In genomic region chr21:34812510-34813265, GRCh38 we compare ENCODE assay signal across 12 cellular contexts.
DNase-seq lines count a peak whose midpoint lies in the region; ATAC-seq, FAIRE-seq and TF ChIP-seq lines count a peak whose summit lies in the region.
"Had no signal": no experiment of that assay in that cellular context is flagged by ENCODE, and none has a peak within 500 bp of the region (broad histone marks: within the 10 kb centered on the region; RNA-seq: fewer than 3 reads in every experiment).

No MANE protein-coding gene starts in this region.

- H3K27me3 Mint-ChIP-seq in activated B cell treated with CpG ODN at 0.5 μM for 24 hours: no peaks in the 10 kb centered on the region

- CTCF ChIA-PET in activated B cell treated with CpG ODN at 0.5 μM for 24 hours (lab: Charles Lee): no interaction called here

- POLR2A ChIA-PET in activated B cell treated with CpG ODN at 0.5 μM for 24 hours (lab: Charles Lee): interaction anchor here (0.6 kb wide), 1 partner anchor 1303 kb away, joined by 5 read pairs; no protein-coding TSS in a partner anchor

- H3K9me3 Mint-ChIP-seq in activated B cell treated with CpG ODN at 0.5 μM for 24 hours: no peaks in the 10 kb centered on the region
- H3K9me3 Mint-ChIP-seq: nephron progenitor cell had no signal

- no peak for ATAC-seq in activated B cell treated with CpG ODN at 0.5 μM for 24 hours (ENCODE audit: low read depth)

- peak overlapping the region; percentile 39 for H3K27ac Mint-ChIP-seq in activated B cell treated with CpG ODN at 0.5 μM for 24 hours
- H3K27ac Mint-ChIP-seq: nephron progenitor cell had no signal

- FAIRE-seq in GM19239 (lab: Jason Lieb, UNC) (no peak), GM12892 (lab: Jason Lieb, UNC) (no peak)

- peaks cover 70% of the 10 kb centered on the region for H3K36me3 Mint-ChIP-seq in activated B cell treated with CpG ODN at 0.5 μM for 24 hours (ENCODE audit: low read depth)

- H3K4me1 Mint-ChIP-seq in activated B cell treated with CpG ODN at 0.5 μM for 24 hours: peaks cover 20% of the 10 kb centered on the region

- no peak for TF ChIP-seq POLR2A in GM12892 (IDR thresholded peaks at IDR 0.05; ENCODE audit: low read depth, low read length)

- H3K4me3 Mint-ChIP-seq in activated B cell treated with CpG ODN at 0.5 μM for 24 hours: no peak overlapping the region
- H3K4me3 Mint-ChIP-seq: nephron progenitor cell had no signal

- intact Hi-C loops in activated B cell treated with CpG ODN at 0.5 μM for 24 hours (cut with micrococcal nuclease): no loop called here

- peak; percentile 69 for DNase-seq in AG09319 (ENCODE audit: extremely low read depth, low read depth)
- peak; percentile 68 for DNase-seq in HS-27A (ENCODE audit: low read depth)
- no peak for DNase-seq in activated B cell treated with CpG ODN at 0.5 μM for 24 hours
- peak; percentile 98 for DNase-seq in iris pigment epithelial cell (ENCODE audit: low read depth)
- DNase-seq in NCI-H82 (lab: John Stamatoyannopoulos, UW): no peak
- no peak for DNase-seq in D341Med (ENCODE audit: low spot score)
- no peak for DNase-seq in GM19239 (ENCODE audit: insufficient read length, low spot score)
- DNase-seq in GM12892 (ENCODE audit: insufficient read length): no peak
- DNase-seq: activated effector memory CD4-positive, alpha-beta T cell treated with anti-CD3 and anti-CD28 coated beads, Interleukin-2, amount 50 U/mL, for 16 hours; DND-41; NCI-H2081 treated with DMSO at 0.1 percent for 48 hours; nephron progenitor cell had no signal

- TF ChIP-seq CTCF in AG09319 (IDR thresholded peaks at IDR 0.05; ENCODE audit: low read depth, low read length) (no peak), activated B cell treated with CpG ODN at 0.5 μM for 24 hours (IDR thresholded peaks at IDR 0.05) (no peak)

Comparison
In these comparisons a context has a peak if more than half of its experiments do, and no peak if none do; other contexts are left out.
1. DNase-seq: peak in AG09319 (single experiment), HS-27A (single experiment) and iris pigment epithelial cell (single experiment); none in activated B cell treated with CpG ODN at 0.5 μM for 24 hours (single experiment), NCI-H82 (single experiment), D341Med (single experiment), GM19239 (single experiment) and GM12892 (single experiment).